In genomic region chr12:47963340-47964040, GRCh38 we compare ENCODE assay signal across 8 cellular contexts. TPM values are rescaled to one million over a fixed set of nuclear protein-coding genes. Genes with fewer than 3 reads are reported as not detected.
DNase-seq lines count a peak whose midpoint lies in the region; ATAC-seq and TF ChIP-seq lines count a peak whose summit lies in the region.

Gene TMEM106C, plus strand, starts transcription at chr12:47963596. Its CDS starts 641 bp downstream, at chr12:47964237.

- H3K27me3 Mint-ChIP-seq in T-cell = peaks cover 8 to 13% of the 10 kb centered on the region in 2 donors

- H3K9me3 ChIP-seq in heart right ventricle (no peaks in the 10 kb centered on the region), upper lobe of left lung (no peaks in the 10 kb centered on the region)

- H3K27ac Mint-ChIP-seq in T-cell = peak within 1 kb of the TSS; percentile 77 to 88

- H3K4me1 Mint-ChIP-seq in T-cell = peaks cover 30 to 35% (median 31%) of the 10 kb centered on the region in 3 donors

- H3K4me1 ChIP-seq in heart right ventricle (peaks cover 0 to 49% (median 24%) of the 10 kb centered on the region in 9 donors), upper lobe of left lung (peaks cover 5 to 21% (median 14%) of the 10 kb centered on the region in 4 donors)

- peak; percentile 78 for DNase-seq in NCI-H1417 treated with DMSO at 0.1 percent for 48 hours (lab: John Stamatoyannopoulos, UW)
- peak; percentile 82 to 93 (median 88) for DNase-seq in T-cell
- peak; percentile 88 to 94 for DNase-seq in heart right ventricle
- DNase-seq in posterior cingulate gyrus = peak; percentile 81 to 98 (median 89)
- DNase-seq in upper lobe of left lung = peak; percentile 92 to 99

- TF ChIP-seq POLR2A in upper lobe of left lung (IDR thresholded peaks at IDR 0.05) = peak in 1 of 4 donors; percentile 52

- peaks cover 0 to 2% (median 0%) of the 10 kb centered on the region in 3 donors for H3K9me3 Mint-ChIP-seq in T-cell

- POLR2A ChIA-PET in T-cell (lab: Charles Lee) = no interaction called here

- WGBS in adipose tissue, 3 donors = 0 to 1% (median 0%) methylated on average over 58 to 59 of the region's 59 CpGs
- WGBS in heart right ventricle, 2 donors = 0 to 1% methylated on average over 59 of the region's 59 CpGs
- 0 to 1% methylated on average over 2 to 58 of the region's 59 CpGs for WGBS in upper lobe of left lung, 2 donors

- CTCF ChIA-PET in T-cell (lab: Charles Lee) = interaction anchor here (0.6 to 1.4 kb wide), 5 partner anchors 97 to 655 kb away, joined by 3 read pairs; no protein-coding TSS in a partner anchor

- H3K36me3 Mint-ChIP-seq in T-cell = peaks cover 12% of the 10 kb centered on the region

- H3K27ac ChIP-seq in adipose tissue (ENCODE audit: low read depth, low read length) (no peak within 1 kb of the TSS), heart right ventricle (peak within 1 kb of the TSS in 8 of 10 donors; percentile 28 to 76 (median 54)), upper lobe of left lung (peak within 1 kb of the TSS in 3 of 4 donors; percentile 54 to 86 (median 79))

- H3K27me3 ChIP-seq in heart right ventricle (peaks cover 0 to 8% (median 0%) of the 10 kb centered on the region in 7 donors), upper lobe of left lung (no peaks in the 10 kb centered on the region)

- H3K4me3 ChIP-seq in GM12875 (ENCODE audit: low read depth, low read length) = peak within 1 kb of the TSS; percentile 92
- peak within 1 kb of the TSS; percentile 49 to 98 (median 84) for H3K4me3 ChIP-seq in heart right ventricle
- peak within 1 kb of the TSS; percentile 61 to 91 (median 85) for H3K4me3 ChIP-seq in upper lobe of left lung

- H3K4me3 Mint-ChIP-seq in T-cell = peak within 1 kb of the TSS; percentile 96 to 100 (median 99)

- TF ChIP-seq EP300 in upper lobe of left lung (IDR thresholded peaks at IDR 0.05) = no peak

- intact Hi-C loops in heart right ventricle (cut with DNase I) = loop anchor here in 3 of 10 donors (2.0 to 10.0 kb wide), 3 partner anchors 201 to 309 kb away; partner anchors contain the start of gene RPAP3 (in 1 of the 3)
- intact Hi-C loops in posterior cingulate gyrus (cut with DNase I) = loop anchor here (5.0 to 10.0 kb wide), 2 partner anchors 221 to 246 kb away; partner anchors contain the start of gene CCDC184

- peaks cover 0 to 28% (median 0%) of the 10 kb centered on the region in 9 donors for H3K36me3 ChIP-seq in heart right ventricle
- peaks cover 0 to 19% (median 4%) of the 10 kb centered on the region in 4 donors for H3K36me3 ChIP-seq in upper lobe of left lung

- ATAC-seq in HG02798 (IDR thresholded peaks at IDR 0.05; ENCODE audit: poor library complexity, unreplicated experiment) (peak; percentile 93), T-cell (replicated peaks in 1 of 4) (peak; percentile 94 to 98 (median 96)), heart right ventricle (peak; percentile 91 to 98 (median 96)), upper lobe of left lung (ENCODE audit: low FRiP score in 2 of 2) (peak; percentile 96 to 98)

- TF ChIP-seq CTCF in GM12875 (IDR thresholded peaks at IDR 0.05; ENCODE audit: borderline replicate concordance, insufficient read depth, low read depth, low read length) (peak; percentile 99), heart right ventricle (IDR thresholded peaks at IDR 0.05) (peak; percentile 94 to 100 (median 99)), upper lobe of left lung (IDR thresholded peaks at IDR 0.05) (peak; percentile 93 to 99 (median 96))

RNA-seq across cellular contexts. Expression of gene TMEM106C, which starts in this region (rescaled TPM):
- total RNA-seq in T-cell = 10 to 100 TPM; 25.8 to 36.5 (median 31.3) TPM
- 10 to 100 TPM; 21.9 to 52.5 (median 37.9) TPM for polyA plus RNA-seq in adipose tissue
- 10 to 100 TPM; 22.3 to 61.8 (median 40.0) TPM for total RNA-seq in heart right ventricle
- polyA plus RNA-seq in heart right ventricle = 10 to 100 TPM; 24.1 to 41.6 TPM
- total RNA-seq in upper lobe of left lung = 10 to 100 TPM; 32.8 to 90.6 (median 38.5) TPM
